In genomic region chr6:116210750-116211425, GRCh38 we compare ENCODE assay signal across 10 cellular contexts. TPM values are rescaled to one million over a fixed set of nuclear protein-coding genes. Genes with fewer than 3 reads are reported as not detected.
A peak's percentile ranks its signal among the peaks of the same experiment; 100 is the strongest.
DNase-seq lines count a peak whose midpoint lies in the region; ATAC-seq and TF ChIP-seq lines count a peak whose summit lies in the region.
"Had no signal": no experiment of that assay in that cellular context is flagged by ENCODE, and none has a peak within 500 bp of the region (broad histone marks: within the 10 kb centered on the region; RNA-seq: fewer than 3 reads in every experiment).

No MANE protein-coding gene starts in this region.

- TF ChIP-seq POLR2A in heart left ventricle (IDR thresholded peaks at IDR 0.05) (no peak), thyroid gland (IDR thresholded peaks at IDR 0.05) (no peak)

- H3K4me1 ChIP-seq in heart left ventricle (peaks cover 0 to 15% (median 3%) of the 10 kb centered on the region in 12 donors), thyroid gland (peaks cover 0 to 8% of the 10 kb centered on the region in 2 donors)

- TF ChIP-seq CTCF in heart left ventricle (IDR thresholded peaks at IDR 0.05) (no peak), thyroid gland (IDR thresholded peaks at IDR 0.05) (no peak)

- intact Hi-C loops in heart left ventricle (cut with DNase I), result no loop called here
- intact Hi-C loops in thyroid gland (cut with DNase I), result no loop called here

- H3K9me3 ChIP-seq in heart left ventricle, result no peaks in the 10 kb centered on the region
- H3K9me3 ChIP-seq in thyroid gland, result no peaks in the 10 kb centered on the region

- H3K27ac ChIP-seq in heart left ventricle, result peak overlapping the region in 7 of 12 donors; percentile 1 to 53 (median 21)
- no peak overlapping the region for H3K27ac ChIP-seq in thyroid gland

- no peaks in the 10 kb centered on the region for H3K27me3 ChIP-seq in heart left ventricle
- no peaks in the 10 kb centered on the region for H3K27me3 ChIP-seq in thyroid gland

- DNase-seq in NCI-H2171 treated with DMSO at 0.1 percent for 48 hours (lab: John Stamatoyannopoulos, UW), result peak; percentile 31
- no peak for DNase-seq in NCI-H2171 (lab: John Stamatoyannopoulos, UW)
- peak; percentile 3 for DNase-seq in SHP77 treated with DMSO at 0.1 percent for 48 hours (lab: John Stamatoyannopoulos, UW)
- peak; percentile 60 to 84 (median 76) for DNase-seq in heart left ventricle
- DNase-seq in thyroid gland, result peak; percentile 75 to 76
- DNase-seq: activated CD4-positive, alpha-beta T cell treated with anti-CD3 and anti-CD28 coated beads for 1 hour had no signal

- WGBS in heart left ventricle, 4 donors, result 31 to 52% (median 36%) methylated on average over 3 of the region's 3 CpGs
- 25 to 34% methylated on average over 3 of the region's 3 CpGs for WGBS in thyroid gland, 2 donors

- ATAC-seq in heart left ventricle, result peak; percentile 73 to 93 (median 90)
- ATAC-seq in GM21825 (IDR thresholded peaks at IDR 0.05; ENCODE audit: unreplicated experiment), result no peak
- no peak for ATAC-seq in HG02885 (IDR thresholded peaks at IDR 0.05; ENCODE audit: poor library complexity, unreplicated experiment)
- ATAC-seq in HG03442 (IDR thresholded peaks at IDR 0.05; ENCODE audit: unreplicated experiment), result no peak
- ATAC-seq: K562 had no signal

- H3K36me3 ChIP-seq in heart left ventricle (no peaks in the 10 kb centered on the region), thyroid gland (no peaks in the 10 kb centered on the region)

- H3K4me3 ChIP-seq in heart left ventricle (no peak overlapping the region), thyroid gland (replicated peaks in 1 of 3) (no peak overlapping the region)
- H3K4me3 ChIP-seq: K562 had no signal

RNA-seq across cellular contexts. Expression of gene TSPYL4, which starts 43.0 kb away (rescaled TPM):
- 10 to 100 TPM; 26.0 to 34.1 (median 30.5) TPM for total RNA-seq in heart left ventricle
- 10 to 100 TPM in 1 of 2 donors, 1 to 10 TPM in 1; 8.0 to 52.8 TPM for polyA plus RNA-seq in heart left ventricle
- 10 to 100 TPM; 21.4 to 26.7 (median 24.5) TPM for total RNA-seq in thyroid gland

Comparison
In these comparisons a context has a peak if more than half of its experiments do, and no peak if none do; other contexts are left out.
1. ATAC-seq: peak in heart left ventricle (4 of 4); none in GM21825 (single experiment), HG02885 (single experiment) and HG03442 (single experiment).
2. H3K27ac ChIP-seq: peak in heart left ventricle (7 of 12); none in thyroid gland (0 of 3).